Comparison of ENCODE assay signal across 3 cellular contexts in genomic region chr16:72054254-72054847, GRCh38. TPM values are rescaled to one million over a fixed set of nuclear protein-coding genes. Genes with fewer than 3 reads are reported as not detected.
"Had no signal": no experiment of that assay in that cellular context is flagged by ENCODE, and none has a peak within 500 bp of the region (broad histone marks: within the 10 kb centered on the region; RNA-seq: fewer than 3 reads in every experiment).

A gene with protein sequence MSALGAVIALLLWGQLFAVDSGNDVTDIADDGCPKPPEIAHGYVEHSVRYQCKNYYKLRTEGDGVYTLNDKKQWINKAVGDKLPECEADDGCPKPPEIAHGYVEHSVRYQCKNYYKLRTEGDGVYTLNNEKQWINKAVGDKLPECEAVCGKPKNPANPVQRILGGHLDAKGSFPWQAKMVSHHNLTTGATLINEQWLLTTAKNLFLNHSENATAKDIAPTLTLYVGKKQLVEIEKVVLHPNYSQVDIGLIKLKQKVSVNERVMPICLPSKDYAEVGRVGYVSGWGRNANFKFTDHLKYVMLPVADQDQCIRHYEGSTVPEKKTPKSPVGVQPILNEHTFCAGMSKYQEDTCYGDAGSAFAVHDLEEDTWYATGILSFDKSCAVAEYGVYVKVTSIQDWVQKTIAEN (plus strand): TSS chr16:72054505. CDS start chr16:72054653, 148 bp downstream.

RNA-seq across cellular contexts. Expression of the gene that starts here (rescaled TPM):
- total RNA-seq: cardiac muscle cell, foreskin keratinocyte, mesothelial cell of epicardium had no signal
- polyA plus RNA-seq: foreskin keratinocyte had no signal
